ENCODE assay signal across 9 cellular contexts in genomic region chr13:110108348-110109139, GRCh38.
A peak's percentile ranks its signal among the peaks of the same experiment; 100 is the strongest.
DNase-seq lines count a peak whose midpoint lies in the region; FAIRE-seq and TF ChIP-seq lines count a peak whose summit lies in the region.
"Had no signal": no experiment of that assay in that cellular context is flagged by ENCODE, and none has a peak within 500 bp of the region (broad histone marks: within the 10 kb centered on the region; RNA-seq: fewer than 3 reads in every experiment).

No MANE protein-coding gene starts in this region.

- TF ChIP-seq EP300 in suprapubic skin (IDR thresholded peaks at IDR 0.05), result no peak

- WGBS in suprapubic skin, result 76% methylated on average over 6 of the region's 6 CpGs

- peak; percentile 71 for DNase-seq in AG09319 (ENCODE audit: extremely low read depth, low read depth)
- peak; percentile 90 for DNase-seq in HCEC 1CT
- DNase-seq in NCI-H69 (lab: John Stamatoyannopoulos, UW), result peak; percentile 14
- peak; percentile 72 for DNase-seq in bronchial epithelial cell (ENCODE audit: low read depth)
- DNase-seq in kidney glomerular epithelial cell (lab: John Stamatoyannopoulos, UW), result peak; percentile 65
- peak in 1 of 2 donors; percentile 87 for DNase-seq in suprapubic skin (ENCODE audit: low spot score in 2 of 2)
- no peak for DNase-seq in activated CD8-positive, alpha-beta memory T cell treated with anti-CD3 and anti-CD28 coated beads, Interleukin-2, amount 50 U/mL, for 4 hours
- DNase-seq in NCI-H2171 treated with DMSO at 0.1 percent for 48 hours (lab: John Stamatoyannopoulos, UW), result no peak

- no peak overlapping the region for H3K27ac ChIP-seq in suprapubic skin

- H3K4me1 ChIP-seq in suprapubic skin, result peaks cover 4% of the 10 kb centered on the region

- TF ChIP-seq CTCF in AG09319 (IDR thresholded peaks at IDR 0.05; ENCODE audit: low read depth, low read length), result peak; percentile 89
- TF ChIP-seq CTCF in bronchial epithelial cell (IDR thresholded peaks at IDR 0.05; ENCODE audit: insufficient read depth, low read length, severe bottlenecking), result peak; percentile 94
- TF ChIP-seq CTCF in suprapubic skin (IDR thresholded peaks at IDR 0.05), result peak; percentile 42 to 50

- no peaks in the 10 kb centered on the region for H3K9me3 ChIP-seq in suprapubic skin

- no peak for TF ChIP-seq POLR2A in suprapubic skin (IDR thresholded peaks at IDR 0.05)

- H3K4me3 ChIP-seq in bronchial epithelial cell (ENCODE audit: low read depth, low read length) (no peak overlapping the region), suprapubic skin (no peak overlapping the region)

- no peaks in the 10 kb centered on the region for H3K36me3 ChIP-seq in bronchial epithelial cell (ENCODE audit: control insufficient read depth, insufficient read depth, low read length)
- no peaks in the 10 kb centered on the region for H3K36me3 ChIP-seq in suprapubic skin

- FAIRE-seq in bronchial epithelial cell (lab: Jason Lieb, UNC), result peak; percentile 83
- FAIRE-seq: endometrium had no signal

- no peaks in the 10 kb centered on the region for H3K27me3 ChIP-seq in bronchial epithelial cell (ENCODE audit: control insufficient read depth, insufficient read depth, low read length)
- no peaks in the 10 kb centered on the region for H3K27me3 ChIP-seq in suprapubic skin

Comparison
In these comparisons a context has a peak if more than half of its experiments do, and no peak if none do; other contexts are left out.
1. DNase-seq: peak in AG09319 (single experiment), HCEC 1CT (single experiment), NCI-H69 (single experiment), bronchial epithelial cell (single experiment) and kidney glomerular epithelial cell (single experiment); none in activated CD8-positive, alpha-beta memory T cell treated with anti-CD3 and anti-CD28 coated beads, Interleukin-2, amount 50 U/mL, for 4 hours (single experiment) and NCI-H2171 treated with DMSO at 0.1 percent for 48 hours (single experiment).
2. Peak in every context shown above with its lines, with median percentiles within 50 percentile points of each other: CTCF ChIP-seq.